13 cellular contexts compared by ENCODE assay signal in genomic region chr2:172552547-172553291, GRCh38. TPM values are rescaled to one million over a fixed set of nuclear protein-coding genes. Genes with fewer than 3 reads are reported as not detected.
A peak's percentile ranks its signal among the peaks of the same experiment; 100 is the strongest.
DNase-seq lines count a peak whose midpoint lies in the region; ATAC-seq and TF ChIP-seq lines count a peak whose summit lies in the region.
"Had no signal": no experiment of that assay in that cellular context is flagged by ENCODE, and none has a peak within 500 bp of the region (broad histone marks: within the 10 kb centered on the region; RNA-seq: fewer than 3 reads in every experiment).

No MANE protein-coding gene starts in this region.

- H2BK5ac ChIP-seq in neuronal stem cell (ENCODE audit: low read length), result no peak overlapping the region

- no peak overlapping the region for H3K4me3 ChIP-seq in skeletal muscle cell (ENCODE audit: low read depth, low read length)
- H3K4me3 ChIP-seq in neuronal stem cell (ENCODE audit: low read length in 2 of 2), result no peak overlapping the region
- H3K4me3 ChIP-seq: SJCRH30, uterus had no signal

- peaks cover 5 to 11% of the 10 kb centered on the region in 2 donors for H3K4me1 ChIP-seq in neuronal stem cell (ENCODE audit: control insufficient read depth in 2 of 2, insufficient read depth in 1 of 2, low read depth in 1 of 2, low read length in 2 of 2)
- H3K4me1 ChIP-seq: SJCRH30 had no signal

- peaks cover 0 to 6% (median 0%) of the 10 kb centered on the region in 3 experiments for H3K27me3 ChIP-seq in neuronal stem cell (ENCODE audit: control insufficient read depth in 3 of 3, insufficient read depth in 3 of 3, low read depth in 1 of 3, low read length in 3 of 3)
- H3K27me3 ChIP-seq: SJCRH30, uterus had no signal

- no peak for TF ChIP-seq POLR2A in erythroblast (IDR thresholded peaks at IDR 0.05; ENCODE audit: low read length)

- H3K18ac ChIP-seq in neuronal stem cell (ENCODE audit: low read length), result no peak overlapping the region

- no peak overlapping the region for H2AFZ ChIP-seq in neuronal stem cell (ENCODE audit: low read length)

- H4K8ac ChIP-seq in neuronal stem cell (ENCODE audit: low read depth, low read length), result no peak overlapping the region

- no CpG with 5 or more reads among the region's 4 CpGs for WGBS in neuronal stem cell (ENCODE audit: extremely low coverage in 2 of 2, insufficient read length in 2 of 2, insufficient replicate concordance in 1 of 2), 2 donors

- H2AK5ac ChIP-seq in neuronal stem cell (ENCODE audit: low read depth, low read length), result no peak overlapping the region

- no peak overlapping the region for H3K9ac ChIP-seq in neuronal stem cell (ENCODE audit: low read depth, low read length, poor library complexity)

- H4K91ac ChIP-seq in neuronal stem cell (ENCODE audit: low read depth, low read length, poor library complexity), result no peak overlapping the region

- no peaks in the 10 kb centered on the region for H3K36me3 ChIP-seq in neuronal stem cell (replicated peaks in 1 of 2; ENCODE audit: control insufficient read depth in 2 of 2, insufficient read depth in 2 of 2, low read length in 2 of 2)
- H3K36me3 ChIP-seq: SJCRH30, uterus had no signal

- no peak overlapping the region for H2BK120ac ChIP-seq in neuronal stem cell (ENCODE audit: low read depth, low read length)

- no peak for ATAC-seq in HG03439 (IDR thresholded peaks at IDR 0.05; ENCODE audit: unreplicated experiment)

- no peak overlapping the region for H3K4me2 ChIP-seq in neuronal stem cell (ENCODE audit: insufficient read depth, low read length, poor library complexity, severe bottlenecking)

- no peak overlapping the region for H3K23ac ChIP-seq in neuronal stem cell (ENCODE audit: low read depth, low read length, poor library complexity)

- H3K27ac ChIP-seq in neuronal stem cell (replicated peaks; ENCODE audit: low read length), result no peak overlapping the region
- H3K27ac ChIP-seq: SJCRH30, uterus had no signal

- H3K79me1 ChIP-seq in neuronal stem cell (ENCODE audit: low read depth, low read length), result no peaks in the 10 kb centered on the region

- DNase-seq in H4 (ENCODE audit: low spot score) (peak; percentile 73), RKO (ENCODE audit: low spot score) (peak; percentile 76), erythroblast (lab: John Stamatoyannopoulos, UW) (peak; percentile 87 to 90), skeletal muscle cell (ENCODE audit: low read depth) (peak; percentile 70), DMS79 (lab: John Stamatoyannopoulos, UW) (no peak), neuronal stem cell (ENCODE audit: low spot score) (no peak)
- DNase-seq: activated CD4-positive, alpha-beta memory T cell treated with anti-CD3 and anti-CD28 coated beads for 36 hours; activated naive CD8-positive, alpha-beta T cell treated with anti-CD3 and anti-CD28 coated beads, Interleukin-2, amount 10 ng/mL, durations not matched to agents 7 days and 5 days; NCI-H2171 treated with DMSO at 0.1 percent for 48 hours; posterior cingulate gyrus; SJCRH30; uterus had no signal

- no peak overlapping the region for H2BK15ac ChIP-seq in neuronal stem cell (ENCODE audit: low read length)

- no peak overlapping the region for H2BK12ac ChIP-seq in neuronal stem cell (ENCODE audit: low read length)

- H3K14ac ChIP-seq in neuronal stem cell (ENCODE audit: low read length), result no peak overlapping the region

- H3K9me3 ChIP-seq in neuronal stem cell (replicated peaks in 1 of 2; ENCODE audit: control insufficient read depth in 2 of 2, insufficient read depth in 1 of 2, low read depth in 1 of 2, low read length in 2 of 2), result peaks cover 0 to under 1% of the 10 kb centered on the region in 2 donors
- H3K9me3 ChIP-seq: SJCRH30, uterus had no signal

- no peak overlapping the region for H3K4ac ChIP-seq in neuronal stem cell (ENCODE audit: low read length)

RNA-seq across cellular contexts. Expression of gene PDK1, which starts 3.2 kb away (rescaled TPM):
- total RNA-seq in H4 (2014; rRNA removed; shearing (Covaris generic)), result 8.9 and 9.1 TPM in 2 replicates
- 4.1 TPM for polyA plus RNA-seq in neuronal stem cell (2013, experiment 1 of 2)
- polyA plus RNA-seq in neuronal stem cell (2013, experiment 2 of 2), result 4.5 TPM

Comparison
In these comparisons a context has a peak if more than half of its experiments do, and no peak if none do; other contexts are left out.
1. DNase-seq: peak in H4 (single experiment), RKO (single experiment), erythroblast (2 of 2) and skeletal muscle cell (single experiment); none in DMS79 (single experiment) and neuronal stem cell (single experiment).